ENCODE assay signal across 8 cellular contexts in the genomic region with DNA sequence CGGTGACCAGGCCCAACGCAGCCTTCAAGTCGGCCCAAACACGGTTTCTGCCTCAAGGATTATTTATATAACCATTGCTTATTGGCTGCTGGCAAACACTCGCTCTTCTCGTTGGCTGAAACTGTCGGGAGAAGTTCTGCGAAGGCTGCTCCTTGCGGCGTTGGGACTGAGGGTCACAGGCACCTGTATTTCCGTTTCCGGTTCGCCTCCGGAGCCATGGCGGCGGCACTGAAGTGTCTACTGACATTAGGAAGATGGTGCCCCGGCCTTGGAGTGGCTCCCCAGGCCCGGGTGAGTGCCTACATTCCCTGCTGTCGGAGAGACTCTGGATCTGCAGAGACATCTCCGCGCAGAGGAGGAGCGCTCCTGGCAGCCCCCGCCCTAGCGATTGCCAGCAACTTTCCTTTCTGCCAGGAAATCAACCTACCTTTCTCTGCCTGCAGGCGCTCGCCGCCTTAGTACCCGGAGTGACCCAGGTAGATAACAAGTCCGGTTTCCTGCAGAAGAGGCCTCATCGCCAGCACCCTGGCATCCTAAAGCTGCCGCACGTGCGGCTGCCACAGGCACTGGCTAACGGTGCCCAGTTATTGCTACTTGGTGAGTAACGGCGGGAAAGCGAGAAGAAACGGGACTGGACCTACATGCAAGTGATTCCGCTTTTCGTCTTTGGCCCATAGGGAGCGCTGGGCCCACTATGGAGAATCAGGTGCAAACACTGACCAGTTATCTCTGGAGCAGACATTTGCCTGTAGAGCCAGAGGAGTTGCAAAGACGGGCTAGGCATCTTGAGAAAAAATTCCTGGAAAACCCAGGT. TPM values are rescaled to one million over a fixed set of nuclear protein-coding genes. Genes with fewer than 3 reads are reported as not detected.
DNase-seq lines count a peak whose midpoint lies in the region; ATAC-seq and TF ChIP-seq lines count a peak whose summit lies in the region.

A gene with protein sequence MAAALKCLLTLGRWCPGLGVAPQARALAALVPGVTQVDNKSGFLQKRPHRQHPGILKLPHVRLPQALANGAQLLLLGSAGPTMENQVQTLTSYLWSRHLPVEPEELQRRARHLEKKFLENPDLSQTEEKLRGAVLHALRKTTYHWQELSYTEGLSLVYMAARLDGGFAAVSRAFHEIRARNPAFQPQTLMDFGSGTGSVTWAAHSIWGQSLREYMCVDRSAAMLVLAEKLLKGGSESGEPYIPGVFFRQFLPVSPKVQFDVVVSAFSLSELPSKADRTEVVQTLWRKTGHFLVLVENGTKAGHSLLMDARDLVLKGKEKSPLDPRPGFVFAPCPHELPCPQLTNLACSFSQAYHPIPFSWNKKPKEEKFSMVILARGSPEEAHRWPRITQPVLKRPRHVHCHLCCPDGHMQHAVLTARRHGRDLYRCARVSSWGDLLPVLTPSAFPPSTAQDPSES (plus strand): TSS at position 194 of the 814 bp plus-strand sequence. CDS start 23 bp downstream, at position 217.

- H3K36me3 ChIP-seq in mucosa of descending colon (ENCODE audit: low read depth), result peaks cover 4% of the 10 kb centered on the region

- H3K4me1 ChIP-seq in mucosa of descending colon (ENCODE audit: low read depth), result peaks cover 15% of the 10 kb centered on the region

- ATAC-seq in GM21526 (IDR thresholded peaks at IDR 0.05; ENCODE audit: low FRiP score, unreplicated experiment) (peak; percentile 88), mucosa of descending colon (peak; percentile 96)

- H3K9me3 ChIP-seq in mucosa of descending colon, result no peaks in the 10 kb centered on the region

- no peak for TF ChIP-seq CTCF in mucosa of descending colon (IDR thresholded peaks at IDR 0.05)

- peak; percentile 79 for DNase-seq in DMS153 (lab: John Stamatoyannopoulos, UW)
- peak; percentile 70 for DNase-seq in HuH-7.5 (ENCODE audit: low spot score)
- DNase-seq in OCI-M2 (lab: John Stamatoyannopoulos, UW; ENCODE audit: unreplicated experiment), result peak; percentile 89
- peak; percentile 64 for DNase-seq in activated T-cell treated with anti-CD3 and anti-CD28 coated beads for 4 hours
- peak; percentile 91 for DNase-seq in epithelial cell of prostate (ENCODE audit: low read depth, low spot score)
- peak; percentile 91 to 93 (median 93) for DNase-seq in mucosa of descending colon
- peak; percentile 79 for DNase-seq in stimulated activated CD8-positive, alpha-beta memory T cell treated with anti-CD3 and anti-CD28 coated beads, Interleukin-4, amount 100 ng/mL, for 24 hours (ENCODE audit: low read depth)

- peak within 1 kb of the TSS; percentile 48 for H3K4me3 ChIP-seq in mucosa of descending colon

- H3K27ac ChIP-seq in epithelial cell of prostate, result peak within 1 kb of the TSS; percentile 83

- intact Hi-C loops in mucosa of descending colon (cut with DNase I, micrococcal nuclease), result no loop called here

RNA-seq across cellular contexts. Expression of the gene that starts here (rescaled TPM):
- total RNA-seq in mucosa of descending colon, result 10 to 100 TPM; 61.1 to 87.3 (median 73.1) TPM

Comparison
In these comparisons a context has a peak if more than half of its experiments do, and no peak if none do; other contexts are left out.
1. Peak in every context shown above with its lines: DNase-seq, ATAC-seq, H3K4me3 ChIP-seq and H3K27ac ChIP-seq.